ENCODE assay signal across 14 cellular contexts in genomic region chr19:7618771-7619510, GRCh38. TPM values are rescaled to one million over a fixed set of nuclear protein-coding genes. Genes with fewer than 3 reads are reported as not detected.
A peak's percentile ranks its signal among the peaks of the same experiment; 100 is the strongest.
DNase-seq lines count a peak whose midpoint lies in the region; ATAC-seq and TF ChIP-seq lines count a peak whose summit lies in the region.
"Had no signal": no experiment of that assay in that cellular context is flagged by ENCODE, and none has a peak within 500 bp of the region (broad histone marks: within the 10 kb centered on the region; RNA-seq: fewer than 3 reads in every experiment).

No MANE protein-coding gene starts in this region.

- H3K79me2 ChIP-seq in PC-3 (ENCODE audit: low read length) (no peaks in the 10 kb centered on the region), Karpas-422 (ENCODE audit: low read length) (no peaks in the 10 kb centered on the region)

- H3K9me3 ChIP-seq in PC-3 (ENCODE audit: low read length) (no peaks in the 10 kb centered on the region), Karpas-422 (ENCODE audit: low read length) (no peaks in the 10 kb centered on the region)

- H3K4me3 ChIP-seq in PC-3 (ENCODE audit: low read length) = no peak overlapping the region
- H3K4me3 ChIP-seq in Karpas-422 (ENCODE audit: low read length) = no peak overlapping the region

- H3F3A ChIP-seq in PC-3 (ENCODE audit: low read length, unreplicated experiment) = no peaks in the 10 kb centered on the region

- DNase-seq in Ammon's horn (ENCODE audit: low spot score) = peak; percentile 19
- DNase-seq in PC-3 = peak; percentile 77
- no peak for DNase-seq in epithelial cell of prostate (ENCODE audit: low read depth, low spot score)
- DNase-seq in nephron progenitor cell = no peak
- no peak for DNase-seq in Karpas-422
- DNase-seq in activated effector memory CD4-positive, alpha-beta T cell treated with Interleukin-2 at 50 U/mL for 16 hours = no peak
- no peak for DNase-seq in NCI-H1105 treated with DMSO at 0.1 percent for 48 hours (lab: John Stamatoyannopoulos, UW)
- DNase-seq: activated CD4-positive, alpha-beta T cell treated with anti-CD3 and anti-CD28 coated beads for 48 hours; activated naive CD4-positive, alpha-beta T cell treated with anti-CD3 and anti-CD28 coated beads, Interleukin-2, amount 50 U/mL, for 16 hours; GF-D8; NCI-H2107 had no signal

- H4K20me1 ChIP-seq in PC-3 (ENCODE audit: low read length) (no peaks in the 10 kb centered on the region), Karpas-422 (ENCODE audit: insufficient read depth, low read depth, low read length) (0 out of 2 replicates have a peak, but pooled peaks cover 3% of the 10 kb centered on the region)

- ATAC-seq in PC-3 (peak; percentile 63), HG02885 (IDR thresholded peaks at IDR 0.05; ENCODE audit: poor library complexity, unreplicated experiment) (no peak)

- H3K27ac ChIP-seq in PC-3 (ENCODE audit: low read length) (peak overlapping the region; percentile 52), epithelial cell of prostate (peak overlapping the region; percentile 64), Karpas-422 (ENCODE audit: low read length) (no peak overlapping the region)

- H3K27ac Mint-ChIP-seq in nephron progenitor cell = peak overlapping the region; percentile 70

- no peaks in the 10 kb centered on the region for H3K9me3 Mint-ChIP-seq in nephron progenitor cell
- H3K9me3 Mint-ChIP-seq: IgD-negative memory B cell had no signal

- no peaks in the 10 kb centered on the region for H3K27me3 ChIP-seq in PC-3 (ENCODE audit: low read length)
- no peaks in the 10 kb centered on the region for H3K27me3 ChIP-seq in Karpas-422 (ENCODE audit: low read length)

- H3K9me2 ChIP-seq in PC-3 (replicated peaks; ENCODE audit: low read length) = no peaks in the 10 kb centered on the region
- H3K9me2 ChIP-seq in Karpas-422 (replicated peaks; ENCODE audit: insufficient read depth, low read length) = no peaks in the 10 kb centered on the region

- TF ChIP-seq CTCF in PC-3 (conservative IDR thresholded peaks at IDR 0.05; ENCODE audit: low read depth, low read length) = no peak
- TF ChIP-seq CTCF in nephron progenitor cell (IDR thresholded peaks at IDR 0.05) = no peak

- H3K27me3 Mint-ChIP-seq in nephron progenitor cell (ENCODE audit: low read depth, poor library complexity) = no peaks in the 10 kb centered on the region
- H3K27me3 Mint-ChIP-seq: IgD-negative memory B cell had no signal

- H2AFZ ChIP-seq in PC-3 (ENCODE audit: low read length) (no peak overlapping the region), Karpas-422 (ENCODE audit: low read length) (no peak overlapping the region)

- BruUV-seq in PC-3 (replicated peaks; lab: Mats Ljungman, UMichigan) = no TSS peak

- H3K4me1 Mint-ChIP-seq in nephron progenitor cell = no peaks in the 10 kb centered on the region

- peaks cover 47% of the 10 kb centered on the region; the same call in 1 of the 2 replicates for H3K36me3 ChIP-seq in PC-3 (ENCODE audit: low read depth, low read length)
- no peaks in the 10 kb centered on the region; the same call in 1 of the 2 replicates for H3K36me3 ChIP-seq in Karpas-422 (ENCODE audit: insufficient read depth, low read length)

- H3K4me1 ChIP-seq in PC-3 (ENCODE audit: insufficient read depth, low read length) (peaks cover 18% of the 10 kb centered on the region), Karpas-422 (ENCODE audit: low read length) (no peaks in the 10 kb centered on the region)

- H3K36me3 Mint-ChIP-seq in nephron progenitor cell (ENCODE audit: low read depth) = peaks cover 23% of the 10 kb centered on the region

- H3K9ac ChIP-seq in PC-3 (ENCODE audit: low read length) (peak overlapping the region; percentile 2; the same call in 1 of the 2 replicates), Karpas-422 (ENCODE audit: low read length) (no peak overlapping the region)

- CTCF ChIA-PET in PC-3 (lab: Charles Lee) = interaction anchor here (0.6 to 1.3 kb wide), 2 partner anchors 51 to 180 kb away, joined by 4 to 5 read pairs (median 5); no protein-coding TSS in a partner anchor

- intact Hi-C loops in PC-3 (cut with micrococcal nuclease) = no loop called here

- no peak overlapping the region for H3K4me3 Mint-ChIP-seq in nephron progenitor cell

- POLR2A ChIA-PET in PC-3 (lab: Charles Lee; ENCODE audit: unreplicated experiment) = interaction anchor here (0.6 kb wide), 1 partner anchor 315 kb away, joined by 3 read pairs; no protein-coding TSS in a partner anchor

- H3K4me2 ChIP-seq in PC-3 (ENCODE audit: low read length) = peak overlapping the region; percentile 11
- H3K4me2 ChIP-seq in Karpas-422 (ENCODE audit: low read depth, low read length, poor library complexity, severe bottlenecking) = no peak overlapping the region

RNA-seq across cellular contexts. Expression of gene XAB2, which starts 10.4 kb away (rescaled TPM):
- total RNA-seq in PC-3 (2014; rRNA removed) = 81.1 and 84.4 TPM in 2 replicates
- 20.2 and 36.2 TPM in 2 replicates for total RNA-seq in Karpas-422 (2014; rRNA removed; shearing (Covaris generic); ENCODE audit: low replicate concordance)

RNA-seq across cellular contexts. Expression of gene PET100, which starts 10.7 kb away (rescaled TPM):
- total RNA-seq in PC-3 (2014; rRNA removed) = 101 and 141 TPM in 2 replicates
- 15.5 and 51.5 TPM in 2 replicates for total RNA-seq in Karpas-422 (2014; rRNA removed; shearing (Covaris generic); ENCODE audit: low replicate concordance)

RNA-seq across cellular contexts. Expression of gene PCP2, which starts 14.6 kb away (rescaled TPM):
- not detected in 2 replicates for total RNA-seq in PC-3 (2014; rRNA removed)
- total RNA-seq in Karpas-422 (2014; rRNA removed; shearing (Covaris generic); ENCODE audit: low replicate concordance) = 0.65 TPM in 1 of 2 replicates, not detected in the other
- total RNA-seq: omental fat pad had no signal

RNA-seq across cellular contexts. Expression of gene STXBP2, which starts 18.0 kb away (rescaled TPM):
- total RNA-seq in PC-3 (2014; rRNA removed) = 133 and 149 TPM in 2 replicates
- total RNA-seq in Karpas-422 (2014; rRNA removed; shearing (Covaris generic); ENCODE audit: low replicate concordance) = 36.5 and 61.3 TPM in 2 replicates

RNA-seq across cellular contexts. Expression of gene CAMSAP3, which starts 23.3 kb away (rescaled TPM):
- 16.6 and 25.4 TPM in 2 replicates for total RNA-seq in PC-3 (2014; rRNA removed)
- total RNA-seq in Karpas-422 (2014; rRNA removed; shearing (Covaris generic); ENCODE audit: low replicate concordance) = 0.36 TPM in 1 of 2 replicates, not detected in the other

Comparison
In these comparisons a context has a peak if more than half of its experiments do, and no peak if none do; other contexts are left out.
1. DNase-seq: peak in Ammon's horn (single experiment) and PC-3 (single experiment); none in epithelial cell of prostate (single experiment), nephron progenitor cell (single experiment), Karpas-422 (single experiment), activated effector memory CD4-positive, alpha-beta T cell treated with Interleukin-2 at 50 U/mL for 16 hours (single experiment) and NCI-H1105 treated with DMSO at 0.1 percent for 48 hours (single experiment).